8 cellular contexts compared by ENCODE assay signal in the genomic region with DNA sequence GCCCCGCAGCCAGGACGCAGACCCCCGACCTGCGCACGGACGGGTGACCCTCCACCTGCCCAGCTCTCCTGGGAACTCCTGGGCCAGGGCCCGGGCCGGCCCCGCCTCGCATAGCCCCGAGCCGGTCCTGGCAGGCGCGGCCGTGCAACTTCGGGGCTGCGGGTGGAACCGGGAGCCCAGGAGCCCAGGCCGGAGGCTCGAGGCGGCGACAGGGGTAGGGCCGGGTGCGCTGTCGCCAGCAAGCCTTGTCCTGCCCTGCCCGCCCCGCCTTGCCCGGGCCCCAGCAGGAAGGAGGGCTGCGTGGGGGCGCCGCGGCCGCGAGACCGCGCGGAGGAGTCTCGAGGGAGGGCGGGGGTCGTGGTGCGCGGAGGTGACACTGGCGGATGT. TPM values are rescaled to one million over a fixed set of nuclear protein-coding genes. Genes with fewer than 3 reads are reported as not detected.
DNase-seq lines count a peak whose midpoint lies in the region; ATAC-seq and TF ChIP-seq lines count a peak whose summit lies in the region.

No MANE protein-coding gene starts in this region.

- H4K20me1 ChIP-seq in BLaER1: peaks cover 17% of the 10 kb centered on the region

- H3K27ac ChIP-seq in BLaER1: peak overlapping the region; percentile 93

- peaks cover 31% of the 10 kb centered on the region for H3K27me3 ChIP-seq in BLaER1
- peaks cover 9% of the 10 kb centered on the region for H3K27me3 ChIP-seq in iPS-15b (ENCODE audit: control insufficient read depth, insufficient read depth, low read length)

- no peak overlapping the region; the same call in 1 of the 2 replicates for H3K27ac Mint-ChIP-seq in HFFc6
- H3K27ac Mint-ChIP-seq in activated T-helper 1 cell treated with anti-CD3 and anti-CD28 coated beads, Interleukin-12 subunit alpha, Interleukin-12 subunit beta, Interleukin-2, Interleukin-4 antibody, amounts not matched to agents 30 ng/mL and 10 ng/mL and 1 ng/mL, durations not matched to agents 14 hours and 24 hours and 36 hours: no peak overlapping the region
- peak overlapping the region in 1 of 2 donors; percentile 74 for H3K27ac Mint-ChIP-seq in stimulated activated naive CD8-positive, alpha-beta T cell treated with anti-CD3 and anti-CD28 coated beads, Interleukin-15, amount 100 ng/mL, for 72 hours

- no peak for DNase-seq in HFFc6
- DNase-seq in activated T-helper 1 cell treated with anti-CD3 and anti-CD28 coated beads, Interleukin-12 subunit alpha, Interleukin-12 subunit beta, Interleukin-2, Interleukin-4 antibody, amounts not matched to agents 30 ng/mL and 10 ng/mL and 1 ng/mL, durations not matched to agents 14 hours and 24 hours and 36 hours (ENCODE audit: low spot score): no peak
- DNase-seq in stimulated activated naive CD8-positive, alpha-beta T cell treated with anti-CD3 and anti-CD28 coated beads, Interleukin-15, amount 100 ng/mL, for 72 hours: no peak
- DNase-seq in SK-N-DZ (ENCODE audit: low spot score): no peak
- no peak for DNase-seq in retina
- no peak for DNase-seq in NCI-H187 treated with DMSO at 0.1 percent for 48 hours (lab: John Stamatoyannopoulos, UW)

- peak overlapping the region; percentile 81 for H3K4me3 Mint-ChIP-seq in HFFc6
- H3K4me3 Mint-ChIP-seq in activated T-helper 1 cell treated with anti-CD3 and anti-CD28 coated beads, Interleukin-12 subunit alpha, Interleukin-12 subunit beta, Interleukin-2, Interleukin-4 antibody, amounts not matched to agents 30 ng/mL and 10 ng/mL and 1 ng/mL, durations not matched to agents 14 hours and 24 hours and 36 hours: peak overlapping the region; percentile 77
- peak overlapping the region; percentile 79 to 84 for H3K4me3 Mint-ChIP-seq in stimulated activated naive CD8-positive, alpha-beta T cell treated with anti-CD3 and anti-CD28 coated beads, Interleukin-15, amount 100 ng/mL, for 72 hours

- H3K9ac ChIP-seq in BLaER1: peak overlapping the region; percentile 94
- peak overlapping the region; percentile 73 for H3K9ac ChIP-seq in iPS-15b (ENCODE audit: low read depth, low read length)

- H3K4me1 ChIP-seq in BLaER1: peaks cover 47% of the 10 kb centered on the region
- H3K4me1 ChIP-seq in iPS-15b (ENCODE audit: control insufficient read depth, insufficient read depth, low read length): no peaks in the 10 kb centered on the region

- H3K4me3 ChIP-seq in BLaER1: peak overlapping the region; percentile 94
- H3K4me3 ChIP-seq in iPS-15b (ENCODE audit: low read depth, low read length): peak overlapping the region; percentile 64

- peak overlapping the region; percentile 100 for H3K4me2 ChIP-seq in BLaER1

- peaks cover 9% of the 10 kb centered on the region; the same call in 1 of the 2 replicates for H3K4me1 Mint-ChIP-seq in HFFc6 (ENCODE audit: low read depth)
- H3K4me1 Mint-ChIP-seq in activated T-helper 1 cell treated with anti-CD3 and anti-CD28 coated beads, Interleukin-12 subunit alpha, Interleukin-12 subunit beta, Interleukin-2, Interleukin-4 antibody, amounts not matched to agents 30 ng/mL and 10 ng/mL and 1 ng/mL, durations not matched to agents 14 hours and 24 hours and 36 hours (ENCODE audit: low read depth): peaks cover 8% of the 10 kb centered on the region
- peaks cover 26% of the 10 kb centered on the region for H3K4me1 Mint-ChIP-seq in stimulated activated naive CD8-positive, alpha-beta T cell treated with anti-CD3 and anti-CD28 coated beads, Interleukin-15, amount 100 ng/mL, for 72 hours

- TF ChIP-seq CTCF in HFFc6 (IDR thresholded peaks at IDR 0.05): no peak

- peaks cover 30% of the 10 kb centered on the region for H3K36me3 Mint-ChIP-seq in HFFc6 (ENCODE audit: low read depth)
- H3K36me3 Mint-ChIP-seq in activated T-helper 1 cell treated with anti-CD3 and anti-CD28 coated beads, Interleukin-12 subunit alpha, Interleukin-12 subunit beta, Interleukin-2, Interleukin-4 antibody, amounts not matched to agents 30 ng/mL and 10 ng/mL and 1 ng/mL, durations not matched to agents 14 hours and 24 hours and 36 hours (ENCODE audit: low read depth): peaks cover 12% of the 10 kb centered on the region

- intact Hi-C loops in activated T-helper 1 cell treated with anti-CD3 and anti-CD28 coated beads, Interleukin-12 subunit alpha, Interleukin-12 subunit beta, Interleukin-2, Interleukin-4 antibody, amounts not matched to agents 30 ng/mL and 10 ng/mL and 1 ng/mL, durations not matched to agents 14 hours and 24 hours and 36 hours (cut with micrococcal nuclease): loop anchor here (2.0 to 10.0 kb wide), 3 partner anchors 164 to 442 kb away; a partner anchor contains a TSS

- H3K36me3 ChIP-seq in BLaER1: peaks cover 26% of the 10 kb centered on the region
- H3K36me3 ChIP-seq in iPS-15b (ENCODE audit: control insufficient read depth, insufficient read depth, low read length): no peaks in the 10 kb centered on the region

- H3K9me3 ChIP-seq in BLaER1 (peaks cover 11% of the 10 kb centered on the region; the same call in 1 of the 2 replicates), iPS-15b (ENCODE audit: control insufficient read depth, insufficient read depth, low read length) (no peaks in the 10 kb centered on the region)

- peaks cover 19% of the 10 kb centered on the region for H3K27me3 Mint-ChIP-seq in HFFc6 (ENCODE audit: insufficient read depth)
- peaks cover 9% of the 10 kb centered on the region for H3K27me3 Mint-ChIP-seq in activated T-helper 1 cell treated with anti-CD3 and anti-CD28 coated beads, Interleukin-12 subunit alpha, Interleukin-12 subunit beta, Interleukin-2, Interleukin-4 antibody, amounts not matched to agents 30 ng/mL and 10 ng/mL and 1 ng/mL, durations not matched to agents 14 hours and 24 hours and 36 hours (ENCODE audit: insufficient read depth)
- no peaks in the 10 kb centered on the region for H3K27me3 Mint-ChIP-seq in stimulated activated naive CD8-positive, alpha-beta T cell treated with anti-CD3 and anti-CD28 coated beads, Interleukin-15, amount 100 ng/mL, for 72 hours

- peaks cover 18% of the 10 kb centered on the region for H3K9me3 Mint-ChIP-seq in HFFc6
- H3K9me3 Mint-ChIP-seq in activated T-helper 1 cell treated with anti-CD3 and anti-CD28 coated beads, Interleukin-12 subunit alpha, Interleukin-12 subunit beta, Interleukin-2, Interleukin-4 antibody, amounts not matched to agents 30 ng/mL and 10 ng/mL and 1 ng/mL, durations not matched to agents 14 hours and 24 hours and 36 hours: no peaks in the 10 kb centered on the region
- H3K9me3 Mint-ChIP-seq in stimulated activated naive CD8-positive, alpha-beta T cell treated with anti-CD3 and anti-CD28 coated beads, Interleukin-15, amount 100 ng/mL, for 72 hours: peaks cover 0 to 8% of the 10 kb centered on the region in 2 donors

- peak; percentile 70 for ATAC-seq in stimulated activated naive CD8-positive, alpha-beta T cell treated with anti-CD3 and anti-CD28 coated beads, Interleukin-15, amount 100 ng/mL, for 72 hours

RNA-seq across cellular contexts. Expression of a gene that starts 0.4 kb away (rescaled TPM):
- total RNA-seq in HFFc6 (2021; fragmentation: NEBNext Ultra II Directional; extraction: Animal tissue kit (Norgen Biotek cat#: 25700)): 10 to 100 TPM; 10.9 to 19.3 (median 14.2) TPM
- total RNA-seq in activated T-helper 1 cell treated with anti-CD3 and anti-CD28 coated beads, Interleukin-12 subunit alpha, Interleukin-12 subunit beta, Interleukin-2, Interleukin-4 antibody, amounts not matched to agents 30 ng/mL and 10 ng/mL and 1 ng/mL, durations not matched to agents 14 hours and 24 hours and 36 hours: 6.8 and 10.4 TPM in 2 replicates
- polyA plus RNA-seq in SK-N-DZ (2014; cell fraction: cytosol; rRNA removed): 5.6 and 13.6 TPM in 2 replicates
- 5.3 and 12.5 TPM in 2 replicates for polyA plus RNA-seq in SK-N-DZ (2014; cell fraction: nucleus; rRNA removed)

RNA-seq across cellular contexts. Expression of a gene that starts 11.2 kb away (rescaled TPM):
- under 1 TPM in 2 of 6 experiments, not detected in 4; 0.05 to 0.07 TPM for total RNA-seq in HFFc6 (2021; fragmentation: NEBNext Ultra II Directional; extraction: Animal tissue kit (Norgen Biotek cat#: 25700))
- 0.47 and 0.61 TPM in 2 replicates for total RNA-seq in activated T-helper 1 cell treated with anti-CD3 and anti-CD28 coated beads, Interleukin-12 subunit alpha, Interleukin-12 subunit beta, Interleukin-2, Interleukin-4 antibody, amounts not matched to agents 30 ng/mL and 10 ng/mL and 1 ng/mL, durations not matched to agents 14 hours and 24 hours and 36 hours
- 0.09 TPM in 1 of 2 replicates, not detected in the other for polyA plus RNA-seq in SK-N-DZ (2014; cell fraction: cytosol; rRNA removed)
- 0.20 TPM in 1 of 2 replicates, not detected in the other for polyA plus RNA-seq in SK-N-DZ (2014; cell fraction: nucleus; rRNA removed)
